In the genomic region with DNA sequence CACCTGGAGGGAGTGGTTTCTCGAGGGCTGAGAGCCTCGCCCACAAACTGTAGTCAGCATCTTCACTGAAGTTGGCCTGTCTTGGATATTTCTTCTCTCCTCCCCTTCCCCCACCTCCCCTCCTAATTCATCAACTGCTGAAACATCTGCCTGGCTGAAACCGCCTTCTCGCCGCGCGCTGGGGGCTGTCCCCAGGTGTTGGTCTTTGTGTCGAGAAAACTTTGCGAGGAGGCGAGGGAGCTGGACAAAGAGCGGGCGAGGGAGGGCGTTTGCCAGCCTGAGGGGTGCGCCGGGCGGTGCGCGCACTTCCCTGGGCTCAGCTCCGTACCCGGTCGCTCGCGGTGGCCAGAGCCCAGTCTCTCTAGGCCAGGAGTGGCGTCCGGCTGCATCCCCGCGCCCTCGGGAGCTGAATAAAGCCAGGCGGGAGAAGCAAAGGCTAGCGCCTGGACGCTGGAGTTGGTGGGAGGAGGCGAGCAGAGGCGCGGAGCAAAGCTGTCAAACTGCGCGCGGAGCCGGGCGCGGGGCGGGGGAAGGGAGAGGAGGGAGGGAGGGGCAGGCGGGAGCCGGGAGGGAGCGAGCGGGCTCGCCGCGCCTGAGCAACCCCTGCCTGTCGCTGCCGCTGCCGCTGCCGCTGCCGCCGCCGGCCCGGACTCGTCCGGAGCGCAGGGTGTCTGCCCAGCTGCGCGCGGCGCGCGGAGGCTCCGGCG, we compare ENCODE assay signal across 8 cellular contexts. TPM values are rescaled to one million over a fixed set of nuclear protein-coding genes. Genes with fewer than 3 reads are reported as not detected.
DNase-seq lines count a peak whose midpoint lies in the region; ATAC-seq and TF ChIP-seq lines count a peak whose summit lies in the region.

A gene with protein sequence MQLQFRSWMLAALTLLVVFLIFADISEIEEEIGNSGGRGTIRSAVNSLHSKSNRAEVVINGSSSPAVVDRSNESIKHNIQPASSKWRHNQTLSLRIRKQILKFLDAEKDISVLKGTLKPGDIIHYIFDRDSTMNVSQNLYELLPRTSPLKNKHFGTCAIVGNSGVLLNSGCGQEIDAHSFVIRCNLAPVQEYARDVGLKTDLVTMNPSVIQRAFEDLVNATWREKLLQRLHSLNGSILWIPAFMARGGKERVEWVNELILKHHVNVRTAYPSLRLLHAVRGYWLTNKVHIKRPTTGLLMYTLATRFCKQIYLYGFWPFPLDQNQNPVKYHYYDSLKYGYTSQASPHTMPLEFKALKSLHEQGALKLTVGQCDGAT (plus strand): TSS at position 595 of the 707 bp plus-strand sequence. CDS start 184 bp downstream, outside the sequence.

- H3K36me3 ChIP-seq in HUES6 (ENCODE audit: control insufficient read depth, insufficient read depth, low read length) (no peaks in the 10 kb centered on the region), left lung (no peaks in the 10 kb centered on the region), PC-9 (ENCODE audit: low read depth) (no peaks in the 10 kb centered on the region)

- H4K20me1 ChIP-seq in PC-9 (ENCODE audit: insufficient read depth), result no peaks in the 10 kb centered on the region

- H3K9me3 ChIP-seq in HUES6 (ENCODE audit: control insufficient read depth, insufficient read depth, low read depth, low read length) (no peaks in the 10 kb centered on the region), left lung (no peaks in the 10 kb centered on the region), PC-9 (ENCODE audit: insufficient read depth, low read depth) (no peaks in the 10 kb centered on the region)

- peaks cover 45% of the 10 kb centered on the region for H3K27me3 ChIP-seq in HUES6 (ENCODE audit: control insufficient read depth, insufficient read depth, low read length)
- H3K27me3 ChIP-seq in left lung, result peaks cover 46 to 96% of the 10 kb centered on the region in 2 donors
- peaks cover 43% of the 10 kb centered on the region for H3K27me3 ChIP-seq in PC-9 (ENCODE audit: insufficient read depth, low read depth)

- no peak within 1 kb of the TSS for H3K4me2 ChIP-seq in PC-9

- POLR2A ChIA-PET in PC-9 (lab: Charles Lee; ENCODE audit: unreplicated experiment), result no interaction called here

- BruUV-seq in PC-9 (replicated peaks; lab: Mats Ljungman, UMichigan), result no TSS peak

- intact Hi-C loops in left lung (cut with DNase I), result no loop called here
- intact Hi-C loops in PC-9 (cut with micrococcal nuclease; ENCODE audit: unreplicated experiment), result no loop called here

- H3K4me3 ChIP-seq in HUES6 (ENCODE audit: low read depth, low read length), result peak within 1 kb of the TSS; percentile 94
- peak within 1 kb of the TSS; percentile 64 for H3K4me3 ChIP-seq in astrocyte of the cerebellum (ENCODE audit: low read depth, low read length)
- H3K4me3 ChIP-seq in left lung, result peak within 1 kb of the TSS in 1 of 2 donors; percentile 22
- no peak within 1 kb of the TSS for H3K4me3 ChIP-seq in PC-9

- H3K4me1 ChIP-seq in HUES6 (ENCODE audit: control insufficient read depth, insufficient read depth, low read length) (peaks cover 25% of the 10 kb centered on the region), left lung (peaks cover 10 to 16% of the 10 kb centered on the region in 2 donors), PC-9 (replicated peaks; ENCODE audit: insufficient read depth) (no peaks in the 10 kb centered on the region)

- H3K27ac ChIP-seq in HUES6 (ENCODE audit: low read depth, low read length), result peak within 1 kb of the TSS; percentile 60; the same call in 1 of the 2 replicates
- H3K27ac ChIP-seq in left lung, result no peak within 1 kb of the TSS
- no peak within 1 kb of the TSS for H3K27ac ChIP-seq in PC-9

- H2AFZ ChIP-seq in PC-9, result no peak within 1 kb of the TSS

- H3K9me2 ChIP-seq in PC-9 (ENCODE audit: insufficient read depth), result no peaks in the 10 kb centered on the region

- H3K79me2 ChIP-seq in PC-9 (ENCODE audit: low read depth), result no peaks in the 10 kb centered on the region

- no peaks in the 10 kb centered on the region for H3F3A ChIP-seq in PC-9 (ENCODE audit: insufficient read depth, low read depth)

- in situ Hi-C loops in astrocyte of the cerebellum (cut with HindIII; ENCODE audit: low sequenced_read_pairs), result no loop called here

- H3K9ac ChIP-seq in HUES6 (ENCODE audit: low read length), result peak within 1 kb of the TSS; percentile 90

- CTCF ChIA-PET in PC-9 (lab: Charles Lee), result no interaction called here

- TF ChIP-seq CTCF in astrocyte of the cerebellum (IDR thresholded peaks at IDR 0.05; ENCODE audit: low read depth, low read length, missing control alignments) (no peak), left lung (IDR thresholded peaks at IDR 0.05) (no peak), PC-9 (conservative IDR thresholded peaks at IDR 0.05) (no peak)

- peak; percentile 57 for DNase-seq in AG08395 (ENCODE audit: low spot score)
- no peak for DNase-seq in astrocyte of the cerebellum (ENCODE audit: low read depth)
- no peak for DNase-seq in left lung
- DNase-seq in globus pallidus (ENCODE audit: low spot score), result no peak
- DNase-seq in PC-9, result no peak
- DNase-seq in NCI-H1436 treated with DMSO at 0.1 percent for 48 hours (lab: John Stamatoyannopoulos, UW), result no peak

- ATAC-seq in left lung (peak; percentile 71), GM21447 (IDR thresholded peaks at IDR 0.05; ENCODE audit: unreplicated experiment) (no peak)

RNA-seq across cellular contexts. Expression of the gene that starts here (rescaled TPM):
- total RNA-seq in left lung, result under 1 TPM in 1 of 2 donors, not detected in 1; 0.50 TPM
- not detected in 2 replicates for total RNA-seq in PC-9 (2021)

Comparison
In these comparisons a context has a peak if more than half of its experiments do, and no peak if none do; other contexts are left out.
1. Peak in ATAC-seq in left lung; RNA of the gene not detected or under 1 TPM.